ENCODE assay signal across 8 cellular contexts in the genomic region with DNA sequence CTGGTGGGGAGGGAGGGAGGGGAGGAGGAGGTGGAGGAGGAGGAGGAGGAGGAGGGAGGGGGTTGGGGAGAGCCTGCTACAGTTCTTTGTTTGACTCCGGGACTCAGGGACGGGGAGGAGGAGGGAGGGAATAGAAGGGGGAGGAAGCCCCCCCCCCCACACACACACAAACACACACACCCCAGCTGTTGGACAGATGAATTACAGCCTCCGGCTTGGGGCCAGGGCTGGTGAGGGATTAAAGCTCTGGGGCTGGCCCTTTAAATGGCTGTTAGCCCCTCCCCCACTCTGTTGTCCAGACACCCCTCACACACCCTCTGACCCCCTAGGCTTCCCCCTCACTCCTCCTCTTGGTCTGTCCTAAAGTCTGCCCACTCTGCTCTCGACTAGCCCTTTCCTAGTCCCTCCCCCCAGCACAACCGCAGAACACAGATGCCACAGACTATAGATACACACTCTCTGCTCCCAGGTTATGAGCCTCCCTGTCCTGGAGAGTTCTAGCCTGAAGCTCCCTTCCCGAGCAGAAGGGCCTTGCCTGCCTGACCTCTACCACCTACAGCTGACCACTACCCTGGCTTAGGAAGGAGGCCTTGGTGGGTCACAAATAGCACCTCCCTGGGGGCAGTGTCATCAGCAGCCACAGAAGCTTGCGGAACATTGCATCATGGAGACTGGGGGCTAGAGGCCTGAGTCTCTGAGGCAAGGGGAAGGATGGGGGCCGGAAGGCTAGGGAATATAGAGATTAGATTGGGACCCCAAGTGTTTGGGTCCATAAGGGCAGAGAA. TPM values are rescaled to one million over a fixed set of nuclear protein-coding genes. Genes with fewer than 3 reads are reported as not detected.
A peak's percentile ranks its signal among the peaks of the same experiment; 100 is the strongest.
DNase-seq lines count a peak whose midpoint lies in the region; ATAC-seq and TF ChIP-seq lines count a peak whose summit lies in the region.

No MANE protein-coding gene starts in this region.

- H3K36me3 ChIP-seq in NT2/D1 (ENCODE audit: insufficient read depth, insufficient read length, low read length) (no peaks in the 10 kb centered on the region), brain microvascular endothelial cell (replicated peaks) (peaks cover 3% of the 10 kb centered on the region)

- TF ChIP-seq POLR2A in GM19193 (IDR thresholded peaks at IDR 0.05; ENCODE audit: extremely low read depth, insufficient read depth, insufficient read length), result peak; percentile 29

- no peaks in the 10 kb centered on the region for H3K27me3 ChIP-seq in AG04450 (ENCODE audit: control insufficient read depth, insufficient read depth, low read length)
- H3K27me3 ChIP-seq in NT2/D1 (ENCODE audit: insufficient read depth, insufficient read length), result peaks cover under 1% of the 10 kb centered on the region
- no peaks in the 10 kb centered on the region for H3K27me3 ChIP-seq in brain microvascular endothelial cell (replicated peaks)

- H3K9me3 ChIP-seq in AG04450 (ENCODE audit: control insufficient read depth, insufficient read depth, low read length) (no peaks in the 10 kb centered on the region; the same call in 1 of the 2 replicates), NT2/D1 (ENCODE audit: insufficient read depth, low read length) (no peaks in the 10 kb centered on the region)

- intact Hi-C loops in left colon (cut with DNase I, micrococcal nuclease), result no loop called here

- H3K4me1 ChIP-seq in NT2/D1 (ENCODE audit: insufficient read depth, insufficient read length), result peaks cover 14% of the 10 kb centered on the region

- in situ Hi-C loops in brain microvascular endothelial cell (cut with HindIII; ENCODE audit: low pct_ligation_motif_present, low sequenced_read_pairs), result no loop called here

- TF ChIP-seq CTCF in AG04450 (IDR thresholded peaks at IDR 0.05; ENCODE audit: low read depth, low read length) (no peak), brain microvascular endothelial cell (IDR thresholded peaks at IDR 0.05; ENCODE audit: low read depth, low read length, missing control alignments) (no peak)

- POLR2A ChIA-PET in AG04450 (lab: Yijun Ruan, JAX), result interaction anchor here (4.3 kb wide), 1 partner anchor 19 kb away, joined by 21 read pairs; the partner anchor contains the start of genes CYB5D1 and NAA38

- H3K4me3 ChIP-seq in AG04450 (ENCODE audit: low read depth, low read length), result peak overlapping the region; percentile 84
- no peak overlapping the region for H3K4me3 ChIP-seq in NT2/D1 (ENCODE audit: insufficient read length, low read depth)
- peak overlapping the region; percentile 43 for H3K4me3 ChIP-seq in brain microvascular endothelial cell (ENCODE audit: low read depth, low read length)

- peak overlapping the region; percentile 64 for H3K9ac ChIP-seq in NT2/D1 (ENCODE audit: insufficient read length, low read depth)

- no peak for DNase-seq in AG04450 (ENCODE audit: low read depth, low spot score)
- DNase-seq in NT2/D1 (ENCODE audit: low read depth, low spot score), result no peak
- DNase-seq in brain microvascular endothelial cell, result peak; percentile 34
- DNase-seq in left colon, result peak; percentile 65 to 79
- DNase-seq in substantia nigra (lab: John Stamatoyannopoulos, UW), result peak in 26 of 49 donors; percentile 14 to 73 (median 58)
- DNase-seq in ureter (ENCODE audit: low spot score), result no peak

- peak overlapping the region; percentile 68 for H3K27ac ChIP-seq in AG04450 (ENCODE audit: low read depth, low read length)
- H3K27ac ChIP-seq in brain microvascular endothelial cell, result peak overlapping the region; percentile 16
- peak overlapping the region; percentile 51 for H3K27ac ChIP-seq in substantia nigra (ENCODE audit: low read depth, low read length, poor library complexity, severe bottlenecking)

- no peak for ATAC-seq in left colon
- no peak for ATAC-seq in HG02840 (IDR thresholded peaks at IDR 0.05; ENCODE audit: low FRiP score, unreplicated experiment)

- CTCF ChIA-PET in AG04450 (lab: Charles Lee), result interaction anchor here (0.6 to 1.5 kb wide), 3 partner anchors 13 to 25 kb away, joined by 3 read pairs; no protein-coding TSS in a partner anchor

RNA-seq across cellular contexts. Expression of gene KDM6B, which starts 4.5 kb away (rescaled TPM):
- 2.0 and 2.4 TPM in 2 replicates for polyA plus RNA-seq in AG04450 (2011; rRNA removed)
- polyA minus RNA-seq in AG04450 (2011; rRNA and poly(A)+ RNA removed), result 15.3 and 16.4 TPM in 2 replicates
- total RNA-seq in left colon, result 10 to 100 TPM; 49.5 to 50.4 TPM
- total RNA-seq in ureter, result 31.8 TPM

RNA-seq across cellular contexts. Expression of gene TMEM88, which starts 16.4 kb away (rescaled TPM):
- polyA plus RNA-seq in AG04450 (2011; rRNA removed), result 0.29 and 0.45 TPM in 2 replicates
- 0.78 TPM in 1 of 2 replicates, not detected in the other for polyA minus RNA-seq in AG04450 (2011; rRNA and poly(A)+ RNA removed)
- total RNA-seq in left colon, result 1 to 10 TPM; 3.8 to 6.1 TPM
- 9.9 TPM for total RNA-seq in ureter

RNA-seq across cellular contexts. Expression of gene NAA38, which starts 18.9 kb away (rescaled TPM):
- 49.3 and 59.0 TPM in 2 replicates for polyA plus RNA-seq in AG04450 (2011; rRNA removed)
- 10.9 and 15.8 TPM in 2 replicates for polyA minus RNA-seq in AG04450 (2011; rRNA and poly(A)+ RNA removed)
- total RNA-seq in left colon (10 to 100 TPM; 49.7 to 83.0 TPM), ureter (98.6 TPM)

RNA-seq across cellular contexts. Expression of gene CYB5D1, which starts 19.3 kb away (rescaled TPM):
- polyA plus RNA-seq in AG04450 (2011; rRNA removed), result 6.9 and 8.1 TPM in 2 replicates
- 5.3 and 8.7 TPM in 2 replicates for polyA minus RNA-seq in AG04450 (2011; rRNA and poly(A)+ RNA removed)
- total RNA-seq in left colon, result 1 to 10 TPM; 8.3 to 9.0 TPM
- 15.7 TPM for total RNA-seq in ureter

RNA-seq across cellular contexts. Expression of gene CHD3, which starts 50.1 kb away (rescaled TPM):
- 50.0 and 68.6 TPM in 2 replicates for polyA plus RNA-seq in AG04450 (2011; rRNA removed)
- polyA minus RNA-seq in AG04450 (2011; rRNA and poly(A)+ RNA removed), result 155 and 187 TPM in 2 replicates
- total RNA-seq in left colon (10 to 100 TPM; 51.3 to 51.9 TPM), ureter (225 TPM)

Comparison
In these comparisons a context has a peak if more than half of its experiments do, and no peak if none do; other contexts are left out.
1. DNase-seq: peak in brain microvascular endothelial cell (single experiment), left colon (2 of 2) and substantia nigra (26 of 49); none in AG04450 (single experiment), NT2/D1 (single experiment) and ureter (single experiment).
2. H3K27ac ChIP-seq: peak in every context shown above with its lines; median percentile 68 in AG04450; 51 in substantia nigra; 16 in brain microvascular endothelial cell.